ENCODE assay signal across 1 cellular context in genomic region chr18:54358495-54358793, GRCh38.
TF ChIP-seq lines count a peak whose summit lies in the region.

No MANE protein-coding gene starts in this region.

TF ChIP-seq in H1, 55 proteins besides CTCF, POLR2A, EP300 and RAD21 (continued from another document):
- TF ChIP-seq MAX (IDR thresholded peaks at IDR 0.05) (no peak), CHD1 (IDR thresholded peaks at IDR 0.05; ENCODE audit: low read depth, low read length) (no peak), FOSL1 (IDR thresholded peaks at IDR 0.05; ENCODE audit: insufficient read depth, low read depth, low read length) (no peak), HDAC6 (IDR thresholded peaks at IDR 0.05; ENCODE audit: low read depth, low read length) (no peak), TAF7 (optimal IDR thresholded peaks at IDR 0.05; ENCODE audit: borderline replicate concordance, low read depth, low read length) (no peak)
